17 cellular contexts compared by ENCODE assay signal in the genomic region with DNA sequence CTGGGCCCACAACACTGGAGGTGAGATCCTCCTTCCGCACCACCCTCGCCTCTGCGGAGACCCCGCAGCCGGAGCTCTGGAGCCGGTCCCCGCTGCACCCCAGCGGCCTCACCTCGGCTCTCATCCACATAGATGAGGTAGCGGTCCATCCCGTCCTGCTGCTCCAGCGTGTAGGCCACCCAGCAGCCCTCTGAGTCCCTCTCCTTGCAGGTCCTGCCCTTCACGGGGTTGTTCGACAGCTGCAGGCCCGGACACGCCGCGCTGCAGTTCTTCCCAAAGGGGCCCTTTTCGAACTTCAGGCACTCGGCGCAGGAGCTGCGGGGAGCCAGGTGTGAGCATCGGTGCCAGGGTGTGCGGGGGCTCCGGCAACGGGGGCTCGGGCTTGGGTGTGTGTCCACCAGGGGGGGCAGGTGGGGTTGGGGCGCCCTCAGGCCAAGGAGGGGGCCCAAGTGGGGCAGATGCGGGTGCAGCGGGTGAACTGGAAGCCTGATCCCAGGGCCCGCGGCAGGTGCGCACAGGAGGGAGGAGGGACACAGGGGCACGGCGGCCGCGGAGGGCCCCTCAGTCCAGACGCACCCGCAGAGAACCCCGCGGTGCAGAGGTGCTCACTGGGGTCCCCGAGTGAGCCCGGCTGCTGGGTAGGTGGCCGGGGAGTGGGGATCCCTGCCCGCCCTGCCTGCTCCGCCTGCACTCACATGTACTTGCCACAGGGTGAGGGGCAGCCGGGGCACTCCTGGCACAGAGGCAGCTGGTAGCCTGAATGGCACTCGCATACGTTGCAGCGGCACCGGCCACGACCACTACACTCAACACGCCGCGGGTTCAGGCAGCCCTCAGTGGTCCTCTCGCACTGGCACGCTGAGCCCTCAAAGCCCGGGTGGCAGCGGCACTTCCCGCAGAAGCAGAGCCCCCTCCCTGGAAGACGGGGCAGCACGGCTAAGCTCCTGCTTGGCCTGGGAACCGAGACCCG.
"Had no signal": no experiment of that assay in that cellular context is flagged by ENCODE, and none has a peak within 500 bp of the region (broad histone marks: within the 10 kb centered on the region; RNA-seq: fewer than 3 reads in every experiment).

No MANE protein-coding gene starts in this region.

- H3K9me3 Mint-ChIP-seq: activated T-helper 2 cell treated with anti-CD3 and anti-CD28 coated beads, Interferon-gamma antibody, Interleukin-2, Interleukin-4, amounts not matched to agents 10 μg/mL and 5 μg/mL and 100 μg/mL, durations not matched to agents 14 hours and 24 hours and 36 hours; nephron had no signal

- H3K27ac Mint-ChIP-seq: activated T-helper 2 cell treated with anti-CD3 and anti-CD28 coated beads, Interferon-gamma antibody, Interleukin-2, Interleukin-4, amounts not matched to agents 10 μg/mL and 5 μg/mL and 100 μg/mL, durations not matched to agents 14 hours and 24 hours and 36 hours; nephron had no signal

- H3K36me3 ChIP-seq: gastroesophageal sphincter, sigmoid colon had no signal

- H3K79me2 ChIP-seq: hepatocyte had no signal

- H3K27me3 ChIP-seq: hepatocyte, left lung had no signal

- ATAC-seq: gastroesophageal sphincter, left lung, psoas muscle had no signal

- FAIRE-seq: astrocyte, bronchial epithelial cell had no signal

- H3K27ac ChIP-seq: epithelial cell of prostate, gastroesophageal sphincter, hepatocyte, left lung, psoas muscle, sigmoid colon, VCaP had no signal

- H3K4me3 ChIP-seq: gastroesophageal sphincter, hepatocyte, left lung, psoas muscle, sigmoid colon had no signal

- H2AFZ ChIP-seq: hepatocyte had no signal

- DNase-seq: activated CD4-positive, alpha-beta T cell treated with anti-CD3 and anti-CD28 coated beads for 1 hour; activated CD4-positive, alpha-beta T cell treated with anti-CD3 and anti-CD28 coated beads, Interleukin-2, amount 50 U/mL, for 4 hours; activated naive CD4-positive, alpha-beta T cell treated with anti-CD3 and anti-CD28 coated beads, Interleukin-2, amount 50 U/mL, for 16 hours; islet precursor cell; mesenchymal stem cell; sigmoid colon; stimulated activated CD4-positive, alpha-beta T cell treated with anti-CD3 and anti-CD28 coated beads, Interleukin-1b, Interleukin-23, amount 100 ng/mL, for 48 hours had no signal

- H3K4me3 Mint-ChIP-seq: nephron had no signal

- H3K9me3 ChIP-seq: gastroesophageal sphincter, left lung, psoas muscle, sigmoid colon had no signal

- H3K4me1 Mint-ChIP-seq: nephron had no signal

- H3K4me1 ChIP-seq: gastroesophageal sphincter, psoas muscle, sigmoid colon had no signal

- H3K4me2 ChIP-seq: hepatocyte had no signal
